In the genomic region with DNA sequence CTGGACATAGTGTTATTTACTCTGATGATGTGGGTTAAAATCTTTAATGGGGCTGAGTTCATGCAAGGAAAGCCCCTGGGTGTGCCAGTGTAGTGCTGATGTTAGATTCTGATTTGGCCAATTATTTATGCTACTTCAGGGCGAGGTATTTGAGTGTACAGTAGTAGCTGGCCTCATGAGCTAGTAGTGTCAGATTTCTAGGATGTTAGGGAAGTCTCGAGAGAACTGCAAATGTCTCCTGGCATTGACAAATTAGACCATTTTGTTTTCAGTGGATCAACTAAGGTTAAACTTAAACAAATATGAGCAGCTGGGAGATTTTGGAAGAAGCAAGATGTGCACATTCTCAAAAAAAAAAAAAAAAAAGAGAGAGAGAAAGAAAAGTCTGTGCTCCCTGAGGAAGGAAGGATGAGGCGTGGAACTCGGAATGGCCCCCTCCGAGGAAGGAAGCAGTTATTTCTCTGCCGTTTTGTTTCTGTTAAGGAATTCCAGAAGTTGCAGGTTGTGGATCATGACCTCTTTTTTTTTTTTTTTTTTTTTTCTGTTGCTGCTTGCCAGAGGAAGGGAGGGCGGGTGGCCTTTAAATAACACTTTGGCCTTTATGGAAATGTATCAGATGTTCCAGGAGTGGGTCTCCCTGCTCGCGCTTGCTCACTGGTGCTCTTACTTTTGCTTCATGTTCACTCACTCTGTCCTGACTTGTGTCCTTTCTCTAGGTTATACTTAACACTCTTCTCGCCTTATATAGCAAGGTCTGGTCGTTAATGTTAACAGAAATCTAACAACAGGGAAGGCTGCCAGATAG, we compare ENCODE assay signal across 10 cellular contexts.
DNase-seq lines count a peak whose midpoint lies in the region; ATAC-seq and TF ChIP-seq lines count a peak whose summit lies in the region.
"Had no signal": no experiment of that assay in that cellular context is flagged by ENCODE, and none has a peak within 500 bp of the region (broad histone marks: within the 10 kb centered on the region; RNA-seq: fewer than 3 reads in every experiment).

No MANE protein-coding gene starts in this region.

- peak; percentile 8 for TF ChIP-seq POLR2A in esophagus muscularis mucosa (IDR thresholded peaks at IDR 0.05; ENCODE audit: low read depth)

- WGBS in esophagus muscularis mucosa: 11% methylated on average over 11 of the region's 11 CpGs

- no peak for TF ChIP-seq CTCF in esophagus muscularis mucosa (IDR thresholded peaks at IDR 0.05)
- TF ChIP-seq CTCF in upper lobe of right lung (IDR thresholded peaks at IDR 0.05): no peak

- H3K4me1 ChIP-seq in esophagus muscularis mucosa: peaks cover 56 to 70% (median 67%) of the 10 kb centered on the region in 4 donors
- peaks cover 11 to 36% of the 10 kb centered on the region in 2 donors for H3K4me1 ChIP-seq in muscle layer of duodenum (ENCODE audit: control insufficient read depth in 1 of 2, insufficient read depth in 2 of 2, low read length in 2 of 2)
- H3K4me1 ChIP-seq in upper lobe of right lung: peaks cover 31% of the 10 kb centered on the region

- H3K4me3 ChIP-seq in esophagus muscularis mucosa (peak overlapping the region; percentile 62 to 79 (median 72)), muscle layer of duodenum (ENCODE audit: low read depth in 1 of 2, low read length in 2 of 2) (peak overlapping the region; percentile 70 to 76), upper lobe of right lung (peak overlapping the region; percentile 53)

- ATAC-seq in upper lobe of right lung (peak; percentile 3), HG03342 (IDR thresholded peaks at IDR 0.05; ENCODE audit: unreplicated experiment) (no peak), GM19463 (IDR thresholded peaks at IDR 0.05; ENCODE audit: unreplicated experiment) (no peak)

- no peak for TF ChIP-seq EP300 in esophagus muscularis mucosa (IDR thresholded peaks at IDR 0.05)

- peak overlapping the region; percentile 92 to 99 (median 96) for H3K27ac ChIP-seq in esophagus muscularis mucosa (replicated peaks in 1 of 4)
- peak overlapping the region; percentile 96 for H3K27ac ChIP-seq in muscle layer of duodenum (ENCODE audit: low read length)
- H3K27ac ChIP-seq in upper lobe of right lung: peak overlapping the region; percentile 83

- H3K9me3 ChIP-seq in esophagus muscularis mucosa (no peaks in the 10 kb centered on the region), muscle layer of duodenum (ENCODE audit: control insufficient read depth in 1 of 2, low read length in 2 of 2) (no peaks in the 10 kb centered on the region), upper lobe of right lung (no peaks in the 10 kb centered on the region)

- intact Hi-C loops in esophagus muscularis mucosa (cut with DNase I): loop anchor here (5.0 kb wide), 2 partner anchors 36 to 76 kb away; no protein-coding TSS in a partner anchor
- intact Hi-C loops in upper lobe of right lung (cut with DNase I): no loop called here

- DNase-seq in NCI-H2029 treated with DMSO at 0.1 percent for 48 hours (lab: John Stamatoyannopoulos, UW) (peak; percentile 18), NCI-H2029 (lab: John Stamatoyannopoulos, UW) (no peak), esophagus muscularis mucosa (ENCODE audit: extremely low spot score) (peak; percentile 91), upper lobe of right lung (no peak), NOMO-1 treated with DMSO at 0.1 percent for 48 hours (lab: John Stamatoyannopoulos, UW; ENCODE audit: unreplicated experiment) (no peak)
- DNase-seq: activated B cell treated with CpG ODN at 0.5 μM for 24 hours, NCI-H1930 had no signal

- H3K36me3 ChIP-seq in esophagus muscularis mucosa (peaks cover 0 to 4% (median 0%) of the 10 kb centered on the region in 4 donors), muscle layer of duodenum (ENCODE audit: control insufficient read depth in 1 of 2, insufficient read depth in 2 of 2, low read length in 2 of 2) (peaks cover 0 to 5% of the 10 kb centered on the region in 2 donors), upper lobe of right lung (no peaks in the 10 kb centered on the region)

- no peaks in the 10 kb centered on the region for H3K27me3 ChIP-seq in esophagus muscularis mucosa
- H3K27me3 ChIP-seq in muscle layer of duodenum (ENCODE audit: low read depth, low read length): no peaks in the 10 kb centered on the region
- H3K27me3 ChIP-seq in upper lobe of right lung: no peaks in the 10 kb centered on the region

Comparison
In these comparisons a context has a peak if more than half of its experiments do, and no peak if none do; other contexts are left out.
1. DNase-seq: peak in NCI-H2029 treated with DMSO at 0.1 percent for 48 hours (single experiment) and esophagus muscularis mucosa (single experiment); none in NCI-H2029 (single experiment), upper lobe of right lung (single experiment) and NOMO-1 treated with DMSO at 0.1 percent for 48 hours (single experiment).
2. Peak in every context shown above with its lines, with median percentiles within 50 percentile points of each other: H3K27ac ChIP-seq and H3K4me3 ChIP-seq.